In the genomic region with DNA sequence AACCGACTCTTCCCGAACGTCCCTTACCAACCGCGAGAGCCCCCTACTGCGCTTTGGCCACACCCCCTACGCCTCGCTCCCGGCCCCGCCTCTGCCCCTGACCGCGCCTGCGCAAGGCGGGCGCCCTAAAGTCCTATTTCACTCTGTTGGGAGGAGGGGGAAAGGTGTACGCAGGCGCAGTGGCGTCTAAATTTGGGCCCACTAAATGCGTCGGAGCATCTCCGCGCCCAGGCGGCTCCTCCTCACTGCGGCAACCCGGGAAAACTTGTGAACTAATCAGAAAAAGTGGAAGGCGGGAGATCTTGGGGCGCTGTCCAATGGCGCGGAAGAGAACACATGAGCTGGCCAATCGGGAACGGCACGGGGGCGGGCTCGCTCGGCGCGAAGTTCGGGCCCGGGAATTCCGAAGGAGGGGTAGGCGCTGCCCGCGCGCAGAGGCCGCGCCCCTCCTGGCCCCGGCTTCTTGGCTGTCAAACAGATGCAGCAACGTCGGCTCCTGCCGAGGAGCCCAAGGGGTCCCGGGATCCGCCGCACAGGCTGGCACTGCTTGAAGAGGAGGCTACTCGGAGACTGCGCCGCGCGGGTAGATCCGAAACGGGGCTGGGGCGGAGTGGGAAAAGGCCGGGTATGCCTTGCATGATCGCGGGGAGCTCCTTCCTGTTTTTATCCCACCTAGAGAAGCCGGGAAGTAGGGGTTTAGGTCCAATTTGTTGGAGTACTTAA, we compare ENCODE assay signal across 8 cellular contexts. TPM values are rescaled to one million over a fixed set of nuclear protein-coding genes. Genes with fewer than 3 reads are reported as not detected.
DNase-seq lines count a peak whose midpoint lies in the region; ATAC-seq lines count a peak whose summit lies in the region.

A gene with protein sequence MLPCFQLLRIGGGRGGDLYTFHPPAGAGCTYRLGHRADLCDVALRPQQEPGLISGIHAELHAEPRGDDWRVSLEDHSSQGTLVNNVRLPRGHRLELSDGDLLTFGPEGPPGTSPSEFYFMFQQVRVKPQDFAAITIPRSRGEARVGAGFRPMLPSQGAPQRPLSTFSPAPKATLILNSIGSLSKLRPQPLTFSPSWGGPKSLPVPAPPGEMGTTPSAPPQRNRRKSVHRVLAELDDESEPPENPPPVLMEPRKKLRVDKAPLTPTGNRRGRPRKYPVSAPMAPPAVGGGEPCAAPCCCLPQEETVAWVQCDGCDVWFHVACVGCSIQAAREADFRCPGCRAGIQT (plus strand): TSS at position 450 of the 723 bp plus-strand sequence. CDS start 881 bp downstream, outside the sequence.

- peak; percentile 70 for ATAC-seq in GM21367 (IDR thresholded peaks at IDR 0.05; ENCODE audit: unreplicated experiment)

- DNase-seq in COR-L47 (lab: John Stamatoyannopoulos, UW) (peak; percentile 99), HT1080 (ENCODE audit: low read depth) (peak; percentile 99), NOMO-1 (lab: John Stamatoyannopoulos, UW; ENCODE audit: unreplicated experiment in 2 of 2) (peak; percentile 98 to 99), lung microvascular endothelial cell (ENCODE audit: low read depth in 2 of 2) (peak; percentile 99)
- DNase-seq in activated CD8-positive, alpha-beta memory T cell treated with anti-CD3 and anti-CD28 coated beads for 24 hours, result peak; percentile 99
- DNase-seq in effector CD4-positive, alpha-beta T cell, result peak; percentile 99
- peak; percentile 97 to 100 (median 99) for DNase-seq in stimulated activated CD4-positive, alpha-beta T cell treated with anti-CD3 and anti-CD28 coated beads, TNF-alpha, amount 100 ng/mL, for 4 hours (ENCODE audit: low read depth in 3 of 3)

RNA-seq across cellular contexts. Expression of the gene that starts here (rescaled TPM):
- total RNA-seq in HT1080 (2014; rRNA removed; shearing (Covaris generic)), result 91.0 and 101 TPM in 2 replicates
- 34.8 and 36.8 TPM in 2 replicates for polyA plus RNA-seq in HT1080 (2015; cell fraction: cytosol; rRNA removed)
- polyA plus RNA-seq in HT1080 (2015; cell fraction: nucleus; rRNA removed), result 26.7 and 30.3 TPM in 2 replicates
- 6.3 and 12.0 TPM in 2 replicates for total RNA-seq in lung microvascular endothelial cell

Comparison
In these comparisons a context has a peak if more than half of its experiments do, and no peak if none do; other contexts are left out.
1. Peak in every context shown above with its lines: DNase-seq and ATAC-seq.